13 cellular contexts compared by ENCODE assay signal in genomic region chr15:43974852-43975251, GRCh38.
DNase-seq lines count a peak whose midpoint lies in the region; ATAC-seq and TF ChIP-seq lines count a peak whose summit lies in the region.
"Had no signal": no experiment of that assay in that cellular context is flagged by ENCODE, and none has a peak within 500 bp of the region (broad histone marks: within the 10 kb centered on the region; RNA-seq: fewer than 3 reads in every experiment).

No MANE protein-coding gene starts in this region.

- H3K27ac ChIP-seq in BLaER1 (no peak overlapping the region), mammary epithelial cell (ENCODE audit: insufficient read depth, low read depth, low read length) (no peak overlapping the region)
- H3K27ac ChIP-seq: adrenal gland had no signal

- H3K4me2 ChIP-seq in BLaER1 (peak overlapping the region; percentile 48), mammary epithelial cell (ENCODE audit: insufficient read depth, low read depth, low read length) (no peak overlapping the region)

- no peak overlapping the region for H3K9ac ChIP-seq in BLaER1
- H3K9ac ChIP-seq in mammary epithelial cell (ENCODE audit: insufficient read depth, low read length) = no peak overlapping the region

- H3K9me3 ChIP-seq in BLaER1 = peaks cover 9% of the 10 kb centered on the region
- no peaks in the 10 kb centered on the region for H3K9me3 ChIP-seq in mammary epithelial cell (replicated peaks; ENCODE audit: insufficient read depth, low read length)
- H3K9me3 ChIP-seq: adrenal gland had no signal

- H3K4me3 ChIP-seq in BLaER1 = no peak overlapping the region
- no peak overlapping the region for H3K4me3 ChIP-seq in mammary epithelial cell (replicated peaks in 1 of 3; ENCODE audit: insufficient read depth in 1 of 3, low read depth in 2 of 3, low read length in 3 of 3)
- H3K4me3 ChIP-seq: adrenal gland had no signal

- ATAC-seq in GM19397 (IDR thresholded peaks at IDR 0.05; ENCODE audit: unreplicated experiment) (peak; percentile 72), HG03571 (IDR thresholded peaks at IDR 0.05; ENCODE audit: unreplicated experiment) (peak; percentile 69)

- CTCF ChIA-PET in mammary epithelial cell (lab: Charles Lee; ENCODE audit: low non-redundant PET) = no interaction called here

- no peak overlapping the region for H2AFZ ChIP-seq in mammary epithelial cell (ENCODE audit: low read depth, low read length)

- BruUV-seq in mammary epithelial cell (replicated peaks; lab: Mats Ljungman, UMichigan) = no TSS peak

- H3K27me3 ChIP-seq in BLaER1 (no peaks in the 10 kb centered on the region), mammary epithelial cell (ENCODE audit: insufficient read depth, low read length) (no peaks in the 10 kb centered on the region)
- H3K27me3 ChIP-seq: adrenal gland had no signal

- TF ChIP-seq CTCF in mammary epithelial cell (conservative IDR thresholded peaks at IDR 0.05 in 1 of 2, IDR thresholded peaks at IDR 0.05 in 1 of 2; ENCODE audit: extremely low read depth in 1 of 2, insufficient read depth in 1 of 2, low read depth in 1 of 2, low read length in 2 of 2) = no peak

- in situ Hi-C loops in mammary epithelial cell (cut with MboI; ENCODE audit: low sequenced_read_pairs in 2 of 2) = no loop called here

- H3K36me3 ChIP-seq in BLaER1 (no peaks in the 10 kb centered on the region), mammary epithelial cell (ENCODE audit: insufficient read depth, low read length) (no peaks in the 10 kb centered on the region)
- H3K36me3 ChIP-seq: adrenal gland had no signal

- WGBS in mammary epithelial cell (ENCODE audit: low coverage, missing lambda C conversion rate) = 52% methylated on average over 3 of the region's 3 CpGs

- H3K79me2 ChIP-seq in mammary epithelial cell (ENCODE audit: insufficient read depth, low read length) = peaks cover 8% of the 10 kb centered on the region

- dilution Hi-C loops in mammary epithelial cell (cut with HindIII; ENCODE audit: low sequenced_read_pairs) = no loop called here

- peaks cover 22% of the 10 kb centered on the region for H3K4me1 ChIP-seq in BLaER1
- H3K4me1 ChIP-seq in mammary epithelial cell (ENCODE audit: insufficient read depth, low read length) = no peaks in the 10 kb centered on the region
- H3K4me1 ChIP-seq: adrenal gland had no signal

- H4K20me1 ChIP-seq in BLaER1 (no peaks in the 10 kb centered on the region), mammary epithelial cell (ENCODE audit: insufficient read depth, low read length) (no peaks in the 10 kb centered on the region)

- peak; percentile 54 for DNase-seq in astrocyte of the hippocampus (ENCODE audit: low read depth, low spot score)
- no peak for DNase-seq in mammary epithelial cell
- no peak for DNase-seq in COLO829 (ENCODE audit: low spot score)
- DNase-seq in T-helper 9 cell = no peak
- no peak for DNase-seq in NCI-H1694 (lab: John Stamatoyannopoulos, UW)
- DNase-seq: activated CD8-positive, alpha-beta memory T cell treated with anti-CD3 and anti-CD28 coated beads for 24 hours; adrenal gland; hippocampal formation; KG1; NCI-H748 treated with DMSO at 0.1 percent for 48 hours had no signal

- intact Hi-C loops in mammary epithelial cell (cut with micrococcal nuclease) = no loop called here
